Comparison of ENCODE assay signal across 15 cellular contexts in the genomic region with DNA sequence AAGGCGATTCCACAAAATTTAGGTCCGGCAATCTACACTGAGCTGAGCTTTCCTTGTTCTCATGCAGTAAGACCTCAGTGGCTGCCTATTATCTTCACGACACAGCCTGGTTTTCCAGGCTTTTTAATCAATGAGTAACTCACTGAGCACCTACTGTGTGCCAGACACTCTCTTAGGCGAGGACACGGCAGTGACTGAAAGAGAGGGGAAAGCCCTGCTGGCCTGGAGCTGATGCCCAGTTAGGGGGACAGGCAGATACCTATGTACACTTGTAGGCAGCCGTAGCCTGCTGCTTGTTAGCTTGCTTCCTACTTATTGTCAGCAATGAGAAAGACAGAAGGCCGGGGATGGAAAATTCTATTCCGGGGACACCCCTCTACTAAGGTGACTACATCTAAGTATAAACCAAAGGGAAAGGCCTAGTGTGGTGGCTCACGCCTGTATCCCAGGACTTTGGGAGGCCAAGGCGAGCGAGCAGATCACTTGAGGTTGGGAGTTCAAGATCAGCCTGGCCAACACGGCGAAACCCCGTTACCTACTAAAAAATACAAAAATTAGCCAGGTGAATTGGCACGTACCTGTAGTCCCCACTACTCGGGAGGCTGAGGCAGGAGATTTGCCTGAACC. TPM values are rescaled to one million over a fixed set of nuclear protein-coding genes. Genes with fewer than 3 reads are reported as not detected.
DNase-seq lines count a peak whose midpoint lies in the region; ATAC-seq and TF ChIP-seq lines count a peak whose summit lies in the region.
"Had no signal": no experiment of that assay in that cellular context is flagged by ENCODE, and none has a peak within 500 bp of the region (broad histone marks: within the 10 kb centered on the region; RNA-seq: fewer than 3 reads in every experiment).

No MANE protein-coding gene starts in this region.

- peak overlapping the region; percentile 96 for H3K4me3 Mint-ChIP-seq in HFFc6
- H3K4me3 Mint-ChIP-seq in central memory CD8-positive, alpha-beta T cell = no peak overlapping the region
- peak overlapping the region; percentile 67 for H3K4me3 Mint-ChIP-seq in neural crest cell

- TF ChIP-seq CTCF in HFFc6 (IDR thresholded peaks at IDR 0.05) = no peak
- no peak for TF ChIP-seq CTCF in neural crest cell (conservative IDR thresholded peaks at IDR 0.05)
- no peak for TF ChIP-seq CTCF in spleen (IDR thresholded peaks at IDR 0.05 in 8 of 11, conservative IDR thresholded peaks at IDR 0.05 in 3 of 11)

- H3K36me3 ChIP-seq in BLaER1 treated with 17β-estradiol and CSF1 and Interleukin-3, amounts not matched to agents 10 nM and 100 nM = peaks cover 77 to 83% (median 80%) of the 10 kb centered on the region in 11 experiments
- peaks cover 0 to 80% (median 67%) of the 10 kb centered on the region in 6 donors for H3K36me3 ChIP-seq in spleen

- ATAC-seq in central memory CD8-positive, alpha-beta T cell (replicated peaks; ENCODE audit: extremely low read depth, poor library complexity, severe bottlenecking) = no peak
- no peak for ATAC-seq in GM18502 (IDR thresholded peaks at IDR 0.05; ENCODE audit: poor library complexity, unreplicated experiment)
- ATAC-seq: body of pancreas, heart left ventricle, left lung had no signal

- no peak overlapping the region for H3K4me3 ChIP-seq in BLaER1 treated with 17β-estradiol and CSF1 and Interleukin-3, amounts not matched to agents 10 nM and 100 nM
- no peak overlapping the region for H3K4me3 ChIP-seq in spleen
- H3K4me3 ChIP-seq: body of pancreas, heart left ventricle, left lung had no signal

- H3K27me3 ChIP-seq in BLaER1 treated with 17β-estradiol and CSF1 and Interleukin-3, amounts not matched to agents 10 nM and 100 nM = no peaks in the 10 kb centered on the region
- no peaks in the 10 kb centered on the region for H3K27me3 ChIP-seq in spleen (replicated peaks in 1 of 7)
- H3K27me3 ChIP-seq: body of pancreas, heart left ventricle, left lung, stomach had no signal

- H3K9ac ChIP-seq in BLaER1 treated with 17β-estradiol and CSF1 and Interleukin-3, amounts not matched to agents 10 nM and 100 nM = peak overlapping the region in 5 of 11 experiments; percentile 8 to 92 (median 26); a peak in 7 of 22 replicates
- H3K9ac ChIP-seq: parathyroid adenoma had no signal

- no peak for DNase-seq in HFFc6
- no peak for DNase-seq in central memory CD8-positive, alpha-beta T cell (ENCODE audit: low spot score in 2 of 2)
- DNase-seq in neural crest cell (ENCODE audit: low read depth, low spot score) = no peak
- no peak for DNase-seq in nucleus accumbens (lab: John Stamatoyannopoulos, UW)
- DNase-seq in spleen = no peak
- no peak for DNase-seq in AG20443 (ENCODE audit: low spot score)
- DNase-seq: body of pancreas, GDM1, heart left ventricle, left lung, NCI-H446 treated with DMSO at 0.1 percent for 48 hours, stomach had no signal

- TF ChIP-seq POLR2A in spleen (IDR thresholded peaks at IDR 0.05) = no peak

- no peaks in the 10 kb centered on the region for H3K9me3 Mint-ChIP-seq in HFFc6
- H3K9me3 Mint-ChIP-seq in central memory CD8-positive, alpha-beta T cell = no peaks in the 10 kb centered on the region
- H3K9me3 Mint-ChIP-seq in neural crest cell = no peaks in the 10 kb centered on the region

- intact Hi-C loops in spleen (cut with DNase I; ENCODE audit: low total_unique reads) = no loop called here

- peaks cover 81 to 86% (median 85%) of the 10 kb centered on the region in 11 experiments for H4K20me1 ChIP-seq in BLaER1 treated with 17β-estradiol and CSF1 and Interleukin-3, amounts not matched to agents 10 nM and 100 nM

- H3K36me3 Mint-ChIP-seq in HFFc6 (ENCODE audit: low read depth) (peaks cover 76% of the 10 kb centered on the region), neural crest cell (ENCODE audit: low read depth) (peaks cover 6% of the 10 kb centered on the region)
- H3K36me3 Mint-ChIP-seq in central memory CD8-positive, alpha-beta T cell (ENCODE audit: insufficient read depth) = peaks cover 71% of the 10 kb centered on the region

- peak overlapping the region in 10 of 11 experiments; percentile 0 to 97 (median 54); a peak in 12 of 22 replicates for H3K4me2 ChIP-seq in BLaER1 treated with 17β-estradiol and CSF1 and Interleukin-3, amounts not matched to agents 10 nM and 100 nM

- WGBS in spleen, 5 donors = 90 to 97% (median 95%) methylated on average over 16 of the region's 16 CpGs

- H3K4me1 ChIP-seq in BLaER1 treated with 17β-estradiol and CSF1 and Interleukin-3, amounts not matched to agents 10 nM and 100 nM = peaks cover 77 to 89% (median 84%) of the 10 kb centered on the region in 10 experiments
- H3K4me1 ChIP-seq in spleen = peaks cover 21 to 92% (median 88%) of the 10 kb centered on the region in 6 donors

- H3K27ac Mint-ChIP-seq in HFFc6 (peak overlapping the region; percentile 93), neural crest cell (ENCODE audit: unreplicated experiment) (no peak overlapping the region)
- H3K27ac Mint-ChIP-seq in central memory CD8-positive, alpha-beta T cell (ENCODE audit: low read depth) = peak overlapping the region; percentile 85

- H3K27ac ChIP-seq in BLaER1 treated with 17β-estradiol and CSF1 and Interleukin-3, amounts not matched to agents 10 nM and 100 nM = 0 out of 22 replicates have a peak overlapping the region, but pooled peaks of 1 of the 11 experiments have one; percentile 8
- no peak overlapping the region for H3K27ac ChIP-seq in spleen
- H3K27ac ChIP-seq: body of pancreas, heart left ventricle, left lung, parathyroid adenoma had no signal

- H3K4me1 Mint-ChIP-seq in HFFc6 (ENCODE audit: low read depth) (peaks cover 87% of the 10 kb centered on the region), neural crest cell (peaks cover 41% of the 10 kb centered on the region)
- H3K4me1 Mint-ChIP-seq in central memory CD8-positive, alpha-beta T cell = peaks cover 93% of the 10 kb centered on the region

- H3K27me3 Mint-ChIP-seq in HFFc6 (ENCODE audit: insufficient read depth) = peaks cover 23% of the 10 kb centered on the region
- no peaks in the 10 kb centered on the region for H3K27me3 Mint-ChIP-seq in central memory CD8-positive, alpha-beta T cell
- H3K27me3 Mint-ChIP-seq in neural crest cell (ENCODE audit: low read depth) = no peaks in the 10 kb centered on the region

- H3K9me3 ChIP-seq in BLaER1 treated with 17β-estradiol and CSF1 and Interleukin-3, amounts not matched to agents 10 nM and 100 nM (replicated peaks in 1 of 11) = no peaks in the 10 kb centered on the region
- no peaks in the 10 kb centered on the region for H3K9me3 ChIP-seq in spleen
- H3K9me3 ChIP-seq: body of pancreas, heart left ventricle, left lung, stomach had no signal

RNA-seq across cellular contexts. Expression of a gene that starts 3.8 kb away (rescaled TPM):
- 100 to 1,000 TPM; 720 to 838 (median 782) TPM for total RNA-seq in HFFc6 (2021; fragmentation: NEBNext Ultra II Directional; extraction: Animal tissue kit (Norgen Biotek cat#: 25700))
- total RNA-seq in neural crest cell (154 and 155 TPM in 2 replicates), spleen (100 to 1,000 TPM; 124 to 377 (median 192) TPM)
- 100 to 1,000 TPM in 1 of 3 donors, 10 to 100 TPM in 2; 56.6 to 105 (median 84.0) TPM for polyA plus RNA-seq in spleen
